In genomic region chr6:61555993-61556392, GRCh38 we compare ENCODE assay signal across 18 cellular contexts.
A peak's percentile ranks its signal among the peaks of the same experiment; 100 is the strongest.
DNase-seq lines count a peak whose midpoint lies in the region; ATAC-seq and TF ChIP-seq lines count a peak whose summit lies in the region.
"Had no signal": no experiment of that assay in that cellular context is flagged by ENCODE, and none has a peak within 500 bp of the region (broad histone marks: within the 10 kb centered on the region; RNA-seq: fewer than 3 reads in every experiment).

No MANE protein-coding gene starts in this region.

- H3K4me1 ChIP-seq in CD8-positive, alpha-beta T cell (ENCODE audit: insufficient read depth, low read length) = no peaks in the 10 kb centered on the region
- H3K4me1 ChIP-seq in H9 (ENCODE audit: insufficient read depth, low read length) (no peaks in the 10 kb centered on the region), neuronal stem cell (ENCODE audit: control insufficient read depth in 2 of 2, insufficient read depth in 1 of 2, low read depth in 1 of 2, low read length in 2 of 2) (no peaks in the 10 kb centered on the region), upper lobe of right lung (no peaks in the 10 kb centered on the region)
- H3K4me1 ChIP-seq: BLaER1, HAP-1 had no signal

- no peak for ATAC-seq in CD8-positive, alpha-beta T cell
- no peak for ATAC-seq in upper lobe of right lung
- no peak for ATAC-seq in activated CD8-positive, alpha-beta T cell treated with anti-CD3 and anti-CD28 coated beads, Interleukin-2, amount 10 ng/mL, durations not matched to agents 7 days and 5 days
- ATAC-seq: GM23338 had no signal

- no peak overlapping the region for H3K4me3 Mint-ChIP-seq in CD8-positive, alpha-beta T cell
- no peak overlapping the region for H3K4me3 Mint-ChIP-seq in H9
- H3K4me3 Mint-ChIP-seq in activated CD8-positive, alpha-beta T cell treated with anti-CD3 and anti-CD28 coated beads, Interleukin-2, amount 10 ng/mL, durations not matched to agents 7 days and 5 days = no peak overlapping the region
- H3K4me3 Mint-ChIP-seq in mesothelial cell of epicardium = no peak overlapping the region
- H3K4me3 Mint-ChIP-seq: B cell; CD4-positive, CD25-positive, alpha-beta regulatory T cell; CD8-positive, alpha-beta memory T cell; GM23338; HFFc6 had no signal

- no peak overlapping the region for H3K4me3 ChIP-seq in CD8-positive, alpha-beta T cell (ENCODE audit: low read depth, low read length)
- peak overlapping the region in 1 of 2 donors; percentile 10 for H3K4me3 ChIP-seq in neuronal stem cell (ENCODE audit: low read length in 2 of 2)
- no peak overlapping the region for H3K4me3 ChIP-seq in upper lobe of right lung
- H3K4me3 ChIP-seq: BLaER1, GM23338, HAP-1 had no signal

- no peak overlapping the region for H2BK20ac ChIP-seq in H9 (ENCODE audit: low read depth, low read length, poor library complexity, severe bottlenecking)

- H3K27ac Mint-ChIP-seq in CD8-positive, alpha-beta T cell = peak overlapping the region; percentile 15
- H3K27ac Mint-ChIP-seq in H9 (no peak overlapping the region), mesothelial cell of epicardium (no peak overlapping the region)
- H3K27ac Mint-ChIP-seq in activated CD8-positive, alpha-beta T cell treated with anti-CD3 and anti-CD28 coated beads, Interleukin-2, amount 10 ng/mL, durations not matched to agents 7 days and 5 days = no peak overlapping the region
- H3K27ac Mint-ChIP-seq: B cell; CD4-positive, CD25-positive, alpha-beta regulatory T cell; CD8-positive, alpha-beta memory T cell; GM23338; HFFc6 had no signal

- no CpG with 5 or more reads among the region's 6 CpGs for WGBS in H9 (ENCODE audit: extremely low coverage, insufficient read length, low lambda C conversion rate)
- WGBS in neuronal stem cell (ENCODE audit: extremely low coverage in 2 of 2, insufficient read length in 2 of 2, insufficient replicate concordance in 1 of 2), 2 donors = no CpG with 5 or more reads among the region's 6 CpGs

- POLR2A ChIA-PET in CD8-positive, alpha-beta T cell (lab: Charles Lee) = no interaction called here
- POLR2A ChIA-PET in activated CD8-positive, alpha-beta T cell treated with anti-CD3 and anti-CD28 coated beads, Interleukin-2, amount 10 ng/mL, durations not matched to agents 7 days and 5 days (lab: Charles Lee) = no interaction called here

- intact Hi-C loops in CD8-positive, alpha-beta T cell (cut with DNase I, micrococcal nuclease) = no loop called here
- intact Hi-C loops in upper lobe of right lung (cut with DNase I) = no loop called here

- no peak overlapping the region for H3K4ac ChIP-seq in H9 (ENCODE audit: low read depth, low read length)
- no peak overlapping the region for H3K4ac ChIP-seq in neuronal stem cell (ENCODE audit: low read length)

- H4K5ac ChIP-seq in H9 (ENCODE audit: insufficient read length, low read depth, low read length) = no peak overlapping the region

- DNase-seq in CD8-positive, alpha-beta T cell = no peak
- DNase-seq in H9 (no peak), neuronal stem cell (ENCODE audit: low spot score) (no peak), upper lobe of right lung (no peak), mesothelial cell of epicardium (ENCODE audit: low spot score in 2 of 2, unreplicated experiment in 2 of 2) (no peak)
- no peak for DNase-seq in activated CD8-positive, alpha-beta T cell treated with anti-CD3 and anti-CD28 coated beads, Interleukin-2, amount 10 ng/mL, durations not matched to agents 7 days and 5 days
- DNase-seq: CD4-positive, CD25-positive, alpha-beta regulatory T cell; CD8-positive, alpha-beta memory T cell; DMS53; DMS79 treated with DMSO at 0.1 percent for 48 hours; GF-D8; HFFc6 had no signal

- H3K56ac ChIP-seq in H9 (ENCODE audit: insufficient read length, low read depth, low read length) = no peak overlapping the region

- H2BK120ac ChIP-seq in H9 (ENCODE audit: low read depth, low read length, poor library complexity, severe bottlenecking) (no peak overlapping the region), neuronal stem cell (ENCODE audit: low read depth, low read length) (no peak overlapping the region)

- H3K27me3 ChIP-seq in CD8-positive, alpha-beta T cell (ENCODE audit: insufficient read depth, low read length) = no peaks in the 10 kb centered on the region
- peaks cover 4% of the 10 kb centered on the region for H3K27me3 ChIP-seq in H9 (ENCODE audit: insufficient read depth, low read length)
- no peaks in the 10 kb centered on the region for H3K27me3 ChIP-seq in neuronal stem cell (ENCODE audit: control insufficient read depth in 3 of 3, insufficient read depth in 3 of 3, low read depth in 1 of 3, low read length in 3 of 3)
- no peaks in the 10 kb centered on the region for H3K27me3 ChIP-seq in upper lobe of right lung
- H3K27me3 ChIP-seq: BLaER1 had no signal

- no peak overlapping the region for H3K4me2 ChIP-seq in H9 (ENCODE audit: insufficient read depth, insufficient read length, low read length)
- no peak overlapping the region for H3K4me2 ChIP-seq in neuronal stem cell (ENCODE audit: insufficient read depth, low read length, poor library complexity, severe bottlenecking)
- H3K4me2 ChIP-seq: BLaER1, GM23338 had no signal

- no peak overlapping the region for H3T11ph ChIP-seq in H9 (ENCODE audit: low read length)

- no peaks in the 10 kb centered on the region for H3K79me1 ChIP-seq in H9 (ENCODE audit: insufficient read depth, low read depth, low read length, poor library complexity, severe bottlenecking)
- peaks cover 1% of the 10 kb centered on the region for H3K79me1 ChIP-seq in neuronal stem cell (ENCODE audit: low read depth, low read length)

- H3K14ac ChIP-seq in H9 (ENCODE audit: insufficient read depth, low read length) = no peak overlapping the region
- H3K14ac ChIP-seq in neuronal stem cell (ENCODE audit: low read length) = peak overlapping the region; percentile 94

- no peaks in the 10 kb centered on the region for H3K4me1 Mint-ChIP-seq in CD8-positive, alpha-beta T cell (ENCODE audit: low read depth)
- H3K4me1 Mint-ChIP-seq in H9 (no peaks in the 10 kb centered on the region), mesothelial cell of epicardium (no peaks in the 10 kb centered on the region)
- no peaks in the 10 kb centered on the region for H3K4me1 Mint-ChIP-seq in activated CD8-positive, alpha-beta T cell treated with anti-CD3 and anti-CD28 coated beads, Interleukin-2, amount 10 ng/mL, durations not matched to agents 7 days and 5 days (ENCODE audit: low read depth)
- H3K4me1 Mint-ChIP-seq: B cell; CD4-positive, CD25-positive, alpha-beta regulatory T cell; CD8-positive, alpha-beta memory T cell; GM23338 had no signal

- no peak overlapping the region for H3K27ac ChIP-seq in CD8-positive, alpha-beta T cell (ENCODE audit: low read depth, low read length)
- no peak overlapping the region for H3K27ac ChIP-seq in H9 (ENCODE audit: insufficient read length, low read depth, low read length)
- no peak overlapping the region for H3K27ac ChIP-seq in neuronal stem cell (replicated peaks; ENCODE audit: low read length)
- H3K27ac ChIP-seq in upper lobe of right lung = no peak overlapping the region
- H3K27ac ChIP-seq: 22Rv1, BLaER1, C4-2B had no signal

- no peaks in the 10 kb centered on the region for H4K20me1 ChIP-seq in H9 (ENCODE audit: control insufficient read depth, insufficient read depth, insufficient read length)
- H4K20me1 ChIP-seq: BLaER1 had no signal

- H2AK5ac ChIP-seq in H9 (ENCODE audit: insufficient read length, low read length) (no peak overlapping the region), neuronal stem cell (ENCODE audit: low read depth, low read length) (peak overlapping the region; percentile 63)

- no peak for TF ChIP-seq CTCF in CD8-positive, alpha-beta T cell (IDR thresholded peaks at IDR 0.05)
- TF ChIP-seq CTCF in H9 (conservative IDR thresholded peaks at IDR 0.05) (no peak), upper lobe of right lung (IDR thresholded peaks at IDR 0.05) (no peak), mesothelial cell of epicardium (IDR thresholded peaks at IDR 0.05; ENCODE audit: unreplicated experiment) (no peak)

- H4K8ac ChIP-seq in H9 (replicated peaks; ENCODE audit: insufficient read length, low read depth, low read length) (no peak overlapping the region), neuronal stem cell (ENCODE audit: low read depth, low read length) (peak overlapping the region; percentile 19)

- H2BK12ac ChIP-seq in H9 (ENCODE audit: insufficient read length, low read depth, low read length) = no peak overlapping the region
- peak overlapping the region; percentile 84 for H2BK12ac ChIP-seq in neuronal stem cell (ENCODE audit: low read length)

- no peaks in the 10 kb centered on the region for H3K36me3 ChIP-seq in CD8-positive, alpha-beta T cell (ENCODE audit: insufficient read depth, low read length)
- no peaks in the 10 kb centered on the region for H3K36me3 ChIP-seq in neuronal stem cell (replicated peaks in 1 of 2; ENCODE audit: control insufficient read depth in 2 of 2, insufficient read depth in 2 of 2, low read length in 2 of 2)
- no peaks in the 10 kb centered on the region for H3K36me3 ChIP-seq in upper lobe of right lung
- H3K36me3 ChIP-seq: BLaER1, HAP-1 had no signal

- H3K27me3 Mint-ChIP-seq in CD8-positive, alpha-beta T cell (ENCODE audit: low read depth) = no peaks in the 10 kb centered on the region
- H3K27me3 Mint-ChIP-seq in H9 (ENCODE audit: low read depth) = peaks cover 9% of the 10 kb centered on the region
- no peaks in the 10 kb centered on the region for H3K27me3 Mint-ChIP-seq in activated CD8-positive, alpha-beta T cell treated with anti-CD3 and anti-CD28 coated beads, Interleukin-2, amount 10 ng/mL, durations not matched to agents 7 days and 5 days (ENCODE audit: low read depth)
- no peaks in the 10 kb centered on the region for H3K27me3 Mint-ChIP-seq in mesothelial cell of epicardium (ENCODE audit: low read depth)
- H3K27me3 Mint-ChIP-seq: B cell; CD4-positive, CD25-positive, alpha-beta regulatory T cell; CD8-positive, alpha-beta memory T cell had no signal

- H3K23me2 ChIP-seq in H9 (ENCODE audit: insufficient read length, low read depth, low read length, poor library complexity, severe bottlenecking) = peaks cover 3% of the 10 kb centered on the region

- CTCF ChIA-PET in CD8-positive, alpha-beta T cell (lab: Charles Lee) = no interaction called here
- CTCF ChIA-PET in activated CD8-positive, alpha-beta T cell treated with anti-CD3 and anti-CD28 coated beads, Interleukin-2, amount 10 ng/mL, durations not matched to agents 7 days and 5 days (lab: Charles Lee) = no interaction called here

- H2AFZ ChIP-seq in H9 (ENCODE audit: low read length) (no peak overlapping the region), neuronal stem cell (ENCODE audit: low read length) (no peak overlapping the region)
- H2AFZ ChIP-seq: GM23338 had no signal

- H2BK15ac ChIP-seq in H9 (ENCODE audit: low read depth, low read length) (no peak overlapping the region), neuronal stem cell (ENCODE audit: low read length) (no peak overlapping the region)

- H3K9me3 Mint-ChIP-seq in CD8-positive, alpha-beta T cell = peaks cover 40% of the 10 kb centered on the region
- H3K9me3 Mint-ChIP-seq in H9 (peaks cover 34 to 44% of the 10 kb centered on the region in 2 experiments), mesothelial cell of epicardium (peaks cover 77% of the 10 kb centered on the region)
- H3K9me3 Mint-ChIP-seq in activated CD8-positive, alpha-beta T cell treated with anti-CD3 and anti-CD28 coated beads, Interleukin-2, amount 10 ng/mL, durations not matched to agents 7 days and 5 days (ENCODE audit: insufficient read depth) = peaks cover 38% of the 10 kb centered on the region

- no peaks in the 10 kb centered on the region for H3K79me2 ChIP-seq in H9 (ENCODE audit: insufficient read depth, low read length)

- H3K23ac ChIP-seq in H9 (ENCODE audit: insufficient read length, low read depth, low read length) (no peak overlapping the region), neuronal stem cell (ENCODE audit: low read depth, low read length, poor library complexity) (peak overlapping the region; percentile 55)

- no peak overlapping the region for H3K18ac ChIP-seq in H9 (ENCODE audit: insufficient read length, low read depth, low read length)
- H3K18ac ChIP-seq in neuronal stem cell (ENCODE audit: low read length) = peak overlapping the region; percentile 38

- H3K9ac ChIP-seq in H9 (ENCODE audit: extremely low read depth, insufficient read length, low read length) (no peak overlapping the region), neuronal stem cell (ENCODE audit: low read depth, low read length, poor library complexity) (peak overlapping the region; percentile 60)
- H3K9ac ChIP-seq: BLaER1 had no signal

- H2BK5ac ChIP-seq in H9 (ENCODE audit: insufficient read length, low read length) (peak overlapping the region; percentile 19), neuronal stem cell (ENCODE audit: low read length) (peak overlapping the region; percentile 24)

- H4K91ac ChIP-seq in H9 (ENCODE audit: insufficient read length, low read depth, low read length) (no peak overlapping the region), neuronal stem cell (ENCODE audit: low read depth, low read length, poor library complexity) (no peak overlapping the region)

- H3K36me3 Mint-ChIP-seq in CD8-positive, alpha-beta T cell = no peaks in the 10 kb centered on the region
- H3K36me3 Mint-ChIP-seq in H9 (ENCODE audit: insufficient read depth in 1 of 3, low read depth in 3 of 3) (peaks cover 5 to 29% (median 11%) of the 10 kb centered on the region in 3 experiments), mesothelial cell of epicardium (no peaks in the 10 kb centered on the region)
- H3K36me3 Mint-ChIP-seq in activated CD8-positive, alpha-beta T cell treated with anti-CD3 and anti-CD28 coated beads, Interleukin-2, amount 10 ng/mL, durations not matched to agents 7 days and 5 days (ENCODE audit: low read depth) = no peaks in the 10 kb centered on the region
- H3K36me3 Mint-ChIP-seq: CD4-positive, CD25-positive, alpha-beta regulatory T cell; CD8-positive, alpha-beta memory T cell had no signal

- no peaks in the 10 kb centered on the region for H3K9me3 ChIP-seq in CD8-positive, alpha-beta T cell (ENCODE audit: low read length)
- H3K9me3 ChIP-seq in H9 (ENCODE audit: control insufficient read depth, low read depth, low read length) (no peaks in the 10 kb centered on the region), neuronal stem cell (replicated peaks in 1 of 2; ENCODE audit: control insufficient read depth in 2 of 2, insufficient read depth in 1 of 2, low read depth in 1 of 2, low read length in 2 of 2) (peaks cover 0 to 4% of the 10 kb centered on the region in 2 donors), upper lobe of right lung (no peaks in the 10 kb centered on the region)
- H3K9me3 ChIP-seq: BLaER1 had no signal
